Comparison of ENCODE assay signal across 8 cellular contexts in the genomic region with DNA sequence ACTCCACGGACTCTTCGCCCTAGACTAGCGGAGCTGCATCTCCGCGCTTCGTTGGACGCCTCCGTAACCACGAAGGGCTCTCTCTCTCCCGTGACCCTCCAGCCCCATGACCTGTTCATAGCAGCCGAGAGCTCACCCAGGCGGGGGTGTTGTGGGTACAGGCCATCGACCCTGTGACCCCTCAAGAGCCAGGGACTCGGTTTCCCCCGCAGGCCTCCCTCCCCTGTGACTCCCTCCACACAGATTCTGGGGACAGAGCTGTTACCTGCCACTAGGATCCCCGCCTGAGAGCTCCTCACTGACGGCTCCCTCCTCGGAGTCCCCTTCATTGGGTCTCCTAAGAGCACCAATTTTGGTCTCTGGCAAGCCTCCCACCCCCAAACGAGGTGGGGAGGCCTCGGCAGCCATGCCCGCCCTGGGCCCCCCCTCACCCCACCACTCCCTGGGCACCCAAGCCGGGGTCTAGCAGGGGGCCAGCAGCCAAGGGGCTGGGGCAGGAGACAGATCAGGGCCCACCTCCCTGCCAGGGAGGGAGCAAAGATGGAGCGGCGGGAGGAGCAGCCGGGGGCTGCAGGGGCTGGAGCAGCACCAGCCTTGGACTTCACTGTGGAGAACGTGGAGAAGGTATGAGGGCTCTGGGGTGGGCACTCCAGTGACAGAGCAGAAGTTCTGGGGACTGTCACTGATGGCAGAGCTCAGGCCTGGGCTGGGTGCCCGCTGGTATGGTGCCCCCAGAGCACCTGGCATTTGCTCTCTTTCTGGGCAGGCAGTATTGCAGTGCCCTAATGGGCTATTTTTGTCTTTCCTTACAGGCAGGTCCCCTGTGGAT. TPM values are rescaled to one million over a fixed set of nuclear protein-coding genes. Genes with fewer than 3 reads are reported as not detected.
DNase-seq lines count a peak whose midpoint lies in the region; ATAC-seq lines count a peak whose summit lies in the region.

No MANE protein-coding gene starts in this region.

- DNase-seq in NCI-H2171 treated with DMSO at 0.1 percent for 48 hours (lab: John Stamatoyannopoulos, UW) (peak; percentile 25), NCI-H2171 (lab: John Stamatoyannopoulos, UW) (no peak), NT2/D1 (ENCODE audit: low read depth, low spot score) (no peak), NCI-H1048 (lab: John Stamatoyannopoulos, UW) (no peak), SK-N-DZ (ENCODE audit: low spot score) (no peak)
- peak in 1 of 3 experiments; percentile 11 for DNase-seq in effector memory CD8-positive, alpha-beta T cell
- DNase-seq in naive thymus-derived CD4-positive, alpha-beta T cell, result no peak
- DNase-seq in NK-92 treated with Interleukin-12 subunit alpha and Interleukin-12 subunit beta, amount 100 ng/mL, for 24 hours (lab: John Stamatoyannopoulos, UW), result no peak

- H3K27ac Mint-ChIP-seq in effector memory CD8-positive, alpha-beta T cell, result peak overlapping the region; percentile 94 to 98
- peak overlapping the region; percentile 84 to 98 (median 94) for H3K27ac Mint-ChIP-seq in naive thymus-derived CD4-positive, alpha-beta T cell

- peak overlapping the region; percentile 97 for H3K27ac ChIP-seq in naive thymus-derived CD4-positive, alpha-beta T cell (ENCODE audit: low read depth, low read length)

- H3K27me3 ChIP-seq in NT2/D1 (ENCODE audit: insufficient read depth, insufficient read length), result no peaks in the 10 kb centered on the region
- no peaks in the 10 kb centered on the region for H3K27me3 ChIP-seq in naive thymus-derived CD4-positive, alpha-beta T cell (ENCODE audit: control insufficient read depth in 2 of 2, insufficient read depth in 2 of 2, low read length in 2 of 2)

- H3K27me3 Mint-ChIP-seq in effector memory CD8-positive, alpha-beta T cell, result no peaks in the 10 kb centered on the region
- no peaks in the 10 kb centered on the region for H3K27me3 Mint-ChIP-seq in naive thymus-derived CD4-positive, alpha-beta T cell

- H3K36me3 ChIP-seq in NT2/D1 (ENCODE audit: insufficient read depth, insufficient read length, low read length), result peaks cover 28% of the 10 kb centered on the region
- H3K36me3 ChIP-seq in naive thymus-derived CD4-positive, alpha-beta T cell (ENCODE audit: control insufficient read depth in 2 of 3, insufficient read depth in 3 of 3, low read length in 3 of 3), result peaks cover 0 to 8% (median 0%) of the 10 kb centered on the region in 3 experiments

- intact Hi-C loops in naive thymus-derived CD4-positive, alpha-beta T cell (cut with micrococcal nuclease), result loop anchor here (2.0 to 10.0 kb wide), 9 partner anchors 185 to 1262 kb away; a partner anchor contains a TSS

- no peak for ATAC-seq in effector memory CD8-positive, alpha-beta T cell (replicated peaks)
- ATAC-seq in naive thymus-derived CD4-positive, alpha-beta T cell, result no peak

- H3K4me3 ChIP-seq in NT2/D1 (ENCODE audit: insufficient read length, low read depth), result peak overlapping the region; percentile 98
- H3K4me3 ChIP-seq in naive thymus-derived CD4-positive, alpha-beta T cell (ENCODE audit: low read length), result peak overlapping the region; percentile 86

- H3K4me3 Mint-ChIP-seq in effector memory CD8-positive, alpha-beta T cell, result peak overlapping the region; percentile 94 to 96
- H3K4me3 Mint-ChIP-seq in naive thymus-derived CD4-positive, alpha-beta T cell, result peak overlapping the region; percentile 87 to 96 (median 90)

- H3K9ac ChIP-seq in NT2/D1 (ENCODE audit: insufficient read length, low read depth), result peak overlapping the region; percentile 99

- H3K4me1 Mint-ChIP-seq in effector memory CD8-positive, alpha-beta T cell (ENCODE audit: low read depth in 2 of 2), result peaks cover 34 to 66% of the 10 kb centered on the region in 2 donors
- peaks cover 37 to 74% (median 57%) of the 10 kb centered on the region in 7 donors for H3K4me1 Mint-ChIP-seq in naive thymus-derived CD4-positive, alpha-beta T cell

- CTCF ChIA-PET in naive thymus-derived CD4-positive, alpha-beta T cell (lab: Charles Lee), result interaction anchor here (0.5 to 2.8 kb wide), 3 partner anchors 13 to 41 kb away, joined by 3 to 17 read pairs (median 3); a partner anchor contains a TSS

- H3K36me3 Mint-ChIP-seq in effector memory CD8-positive, alpha-beta T cell (ENCODE audit: insufficient read depth), result peaks cover 3% of the 10 kb centered on the region
- peaks cover 7 to 16% (median 11%) of the 10 kb centered on the region in 5 donors for H3K36me3 Mint-ChIP-seq in naive thymus-derived CD4-positive, alpha-beta T cell

- no peaks in the 10 kb centered on the region for H3K9me3 Mint-ChIP-seq in effector memory CD8-positive, alpha-beta T cell
- no peaks in the 10 kb centered on the region for H3K9me3 Mint-ChIP-seq in naive thymus-derived CD4-positive, alpha-beta T cell

- POLR2A ChIA-PET in naive thymus-derived CD4-positive, alpha-beta T cell (lab: Charles Lee), result interaction anchor here (0.9 to 3.2 kb wide), 2 partner anchors 7 to 27 kb away, joined by 3 to 23 read pairs; a partner anchor contains a TSS

- H3K4me1 ChIP-seq in NT2/D1 (ENCODE audit: insufficient read depth, insufficient read length), result peaks cover 18% of the 10 kb centered on the region
- peaks cover 17% of the 10 kb centered on the region in 2 donors for H3K4me1 ChIP-seq in naive thymus-derived CD4-positive, alpha-beta T cell (ENCODE audit: control insufficient read depth in 2 of 2, insufficient read depth in 2 of 2, low read length in 2 of 2)

- H3K9me3 ChIP-seq in NT2/D1 (ENCODE audit: insufficient read depth, low read length), result no peaks in the 10 kb centered on the region
- no peaks in the 10 kb centered on the region for H3K9me3 ChIP-seq in naive thymus-derived CD4-positive, alpha-beta T cell (ENCODE audit: control insufficient read depth in 2 of 3, low read length in 3 of 3)

RNA-seq across cellular contexts. Expression of a gene that starts 0.5 kb away (rescaled TPM):
- 10 to 100 TPM; 10.1 to 32.3 (median 17.0) TPM for total RNA-seq in naive thymus-derived CD4-positive, alpha-beta T cell
- polyA plus RNA-seq in naive thymus-derived CD4-positive, alpha-beta T cell, result 10 to 100 TPM; 13.0 to 15.2 TPM
- 14.8 and 17.5 TPM in 2 replicates for polyA plus RNA-seq in SK-N-DZ (2014; cell fraction: cytosol; rRNA removed)
- 23.9 and 60.9 TPM in 2 replicates for polyA plus RNA-seq in SK-N-DZ (2014; cell fraction: nucleus; rRNA removed)

RNA-seq across cellular contexts. Expression of a gene that starts 13.7 kb away (rescaled TPM):
- total RNA-seq in naive thymus-derived CD4-positive, alpha-beta T cell, result 1 to 10 TPM in 1 of 5 experiments, under 1 TPM in 4; 0.51 to 2.2 (median 0.68) TPM
- polyA plus RNA-seq in naive thymus-derived CD4-positive, alpha-beta T cell, result not detected
- 0.31 and 1.6 TPM in 2 replicates for polyA plus RNA-seq in SK-N-DZ (2014; cell fraction: cytosol; rRNA removed)
- 3.7 and 4.4 TPM in 2 replicates for polyA plus RNA-seq in SK-N-DZ (2014; cell fraction: nucleus; rRNA removed)

RNA-seq across cellular contexts. Expression of a gene that starts 22.5 kb away (rescaled TPM):
- total RNA-seq in naive thymus-derived CD4-positive, alpha-beta T cell, result 10 to 100 TPM; 21.3 to 40.1 (median 29.4) TPM
- 10 to 100 TPM; 29.4 to 40.9 TPM for polyA plus RNA-seq in naive thymus-derived CD4-positive, alpha-beta T cell
- 44.2 and 50.7 TPM in 2 replicates for polyA plus RNA-seq in SK-N-DZ (2014; cell fraction: cytosol; rRNA removed)
- polyA plus RNA-seq in SK-N-DZ (2014; cell fraction: nucleus; rRNA removed), result 90.6 and 137 TPM in 2 replicates

RNA-seq across cellular contexts. Expression of a gene that starts 27.5 kb away (rescaled TPM):
- total RNA-seq in naive thymus-derived CD4-positive, alpha-beta T cell, result 100 to 1,000 TPM in 2 of 5 experiments, 10 to 100 TPM in 3; 47.3 to 152 (median 69.3) TPM
- polyA plus RNA-seq in naive thymus-derived CD4-positive, alpha-beta T cell, result 100 to 1,000 TPM; 147 to 166 TPM
- 240 and 241 TPM in 2 replicates for polyA plus RNA-seq in SK-N-DZ (2014; cell fraction: cytosol; rRNA removed)
- polyA plus RNA-seq in SK-N-DZ (2014; cell fraction: nucleus; rRNA removed), result 211 and 230 TPM in 2 replicates

RNA-seq across cellular contexts. Expression of a gene that starts 31.7 kb away (rescaled TPM):
- total RNA-seq in naive thymus-derived CD4-positive, alpha-beta T cell, result 10 to 100 TPM in 1 of 5 experiments, 1 to 10 TPM in 2, under 1 TPM in 2; 0.49 to 16.9 (median 1.6) TPM
- polyA plus RNA-seq in naive thymus-derived CD4-positive, alpha-beta T cell, result not detected
- polyA plus RNA-seq in SK-N-DZ (2014; cell fraction: cytosol; rRNA removed), result 87.4 and 102 TPM in 2 replicates
- polyA plus RNA-seq in SK-N-DZ (2014; cell fraction: nucleus; rRNA removed), result 61.8 and 91.4 TPM in 2 replicates
